ENCODE assay signal across 35 cellular contexts in the genomic region with DNA sequence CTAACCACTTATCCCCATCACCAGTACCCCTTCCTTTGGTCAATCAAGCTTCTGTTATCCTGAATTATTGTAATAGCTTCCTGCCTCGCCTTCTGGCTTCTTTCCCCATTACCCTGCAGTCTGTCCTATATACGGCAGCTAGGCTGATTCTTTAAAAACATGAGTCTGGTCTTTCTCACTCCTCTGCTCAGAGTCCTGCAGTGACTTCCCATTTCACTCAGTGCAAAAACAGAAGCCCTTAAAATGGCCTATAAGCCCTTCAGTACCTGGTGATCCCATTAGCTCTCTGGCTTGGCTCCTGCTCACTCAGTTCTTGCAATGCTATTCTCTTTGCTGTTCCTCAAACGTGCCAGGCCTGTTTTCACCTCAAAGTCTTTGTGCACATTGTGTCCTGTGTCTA.
"Had no signal": no experiment of that assay in that cellular context is flagged by ENCODE, and none has a peak within 500 bp of the region (broad histone marks: within the 10 kb centered on the region; RNA-seq: fewer than 3 reads in every experiment).

No MANE protein-coding gene starts in this region.

- H3K4me2 ChIP-seq: PC-9 had no signal

- H3K4me3 ChIP-seq: K562, PC-9, SJCRH30 had no signal

- H3K4me3 Mint-ChIP-seq: activated CD4-positive, alpha-beta memory T cell treated with anti-CD3 and anti-CD28 coated beads, Interleukin-2, amount 10 ng/mL, durations not matched to agents 7 days and 5 days; activated CD8-positive, alpha-beta memory T cell treated with anti-CD3 and anti-CD28 coated beads, Interleukin-2, amount 10 ng/mL, durations not matched to agents 7 days and 5 days; activated naive CD4-positive, alpha-beta T cell treated with anti-CD3 and anti-CD28 coated beads, Interleukin-2, amount 10 ng/mL, durations not matched to agents 7 days and 5 days; activated naive CD8-positive, alpha-beta T cell; activated naive CD8-positive, alpha-beta T cell treated with anti-CD3 and anti-CD28 coated beads, Interleukin-2, amount 50 U/mL, for 24 hours; brain; central memory CD8-positive, alpha-beta T cell had no signal

- H3K27me3 ChIP-seq: SJCRH30 had no signal

- DNase-seq: activated CD4-positive, alpha-beta memory T cell treated with anti-CD3 and anti-CD28 coated beads, Interleukin-2, amount 10 ng/mL, durations not matched to agents 7 days and 5 days; activated CD4-positive, alpha-beta T cell treated with anti-CD3 and anti-CD28 coated beads for 1 hour; activated CD4-positive, alpha-beta T cell treated with anti-CD3 and anti-CD28 coated beads for 48 hours; activated CD4-positive, CD25-positive, alpha-beta regulatory T cell; activated CD8-positive, alpha-beta memory T cell treated with anti-CD3 and anti-CD28 coated beads for 24 hours; activated CD8-positive, alpha-beta memory T cell treated with anti-CD3 and anti-CD28 coated beads, Interleukin-2, amount 10 ng/mL, durations not matched to agents 7 days and 5 days; activated CD8-positive, alpha-beta memory T cell treated with anti-CD3 and anti-CD28 coated beads, Interleukin-2, amount 50 U/mL, for 48 hours; activated effector memory CD4-positive, alpha-beta T cell treated with Interleukin-2 at 50 U/mL for 16 hours; activated naive CD4-positive, alpha-beta T cell treated with anti-CD3 and anti-CD28 coated beads, Interleukin-2, amount 10 ng/mL, durations not matched to agents 7 days and 5 days; activated naive CD8-positive, alpha-beta T cell treated with anti-CD3 and anti-CD28 coated beads, Interleukin-2, amount 50 U/mL, for 24 hours; activated T-cell treated with anti-CD3 and anti-CD28 coated beads, Interleukin-2, amount 50 U/mL, for 48 hours; anterior cingulate cortex; NCI-H1092 treated with DMSO at 0.1 percent for 48 hours; NCI-H1417; NCI-H146; NCI-H187; NCI-H2029 treated with DMSO at 0.1 percent for 48 hours; NCI-H2107; NCI-H2171; NCI-H510A; NCI-H526 treated with DMSO at 0.1 percent for 48 hours; NCI-H774; NK-92 treated with Interleukin-12 subunit alpha and Interleukin-12 subunit beta, amount 100 ng/mL, for 24 hours; PC-9; SHP77; SJCRH30; SW 1271; T-helper 1 cell; T1000; WERI-Rb-1 had no signal

- H3K27ac Mint-ChIP-seq: activated CD4-positive, alpha-beta memory T cell treated with anti-CD3 and anti-CD28 coated beads, Interleukin-2, amount 10 ng/mL, durations not matched to agents 7 days and 5 days; activated CD8-positive, alpha-beta memory T cell treated with anti-CD3 and anti-CD28 coated beads, Interleukin-2, amount 10 ng/mL, durations not matched to agents 7 days and 5 days; activated naive CD4-positive, alpha-beta T cell treated with anti-CD3 and anti-CD28 coated beads, Interleukin-2, amount 10 ng/mL, durations not matched to agents 7 days and 5 days; activated naive CD8-positive, alpha-beta T cell; activated naive CD8-positive, alpha-beta T cell treated with anti-CD3 and anti-CD28 coated beads, Interleukin-2, amount 50 U/mL, for 24 hours had no signal

- H3K36me3 ChIP-seq: SJCRH30, WERI-Rb-1 had no signal

- ATAC-seq: activated CD8-positive, alpha-beta memory T cell treated with anti-CD3 and anti-CD28 coated beads, Interleukin-2, amount 10 ng/mL, durations not matched to agents 7 days and 5 days; activated naive CD8-positive, alpha-beta T cell treated with anti-CD3 and anti-CD28 coated beads, Interleukin-2, amount 50 U/mL, for 24 hours; K562 had no signal

- H2AFZ ChIP-seq: PC-9 had no signal

- H3K4me1 ChIP-seq: SJCRH30 had no signal

- H3K4me1 Mint-ChIP-seq: activated CD4-positive, alpha-beta memory T cell treated with anti-CD3 and anti-CD28 coated beads, Interleukin-2, amount 10 ng/mL, durations not matched to agents 7 days and 5 days; activated CD8-positive, alpha-beta memory T cell treated with anti-CD3 and anti-CD28 coated beads, Interleukin-2, amount 10 ng/mL, durations not matched to agents 7 days and 5 days; activated naive CD4-positive, alpha-beta T cell treated with anti-CD3 and anti-CD28 coated beads, Interleukin-2, amount 10 ng/mL, durations not matched to agents 7 days and 5 days; activated naive CD8-positive, alpha-beta T cell treated with anti-CD3 and anti-CD28 coated beads, Interleukin-2, amount 50 U/mL, for 24 hours; central memory CD8-positive, alpha-beta T cell had no signal

- H3K36me3 Mint-ChIP-seq: activated CD8-positive, alpha-beta memory T cell treated with anti-CD3 and anti-CD28 coated beads, Interleukin-2, amount 10 ng/mL, durations not matched to agents 7 days and 5 days; activated naive CD4-positive, alpha-beta T cell treated with anti-CD3 and anti-CD28 coated beads, Interleukin-2, amount 10 ng/mL, durations not matched to agents 7 days and 5 days; activated naive CD8-positive, alpha-beta T cell; brain had no signal

- H3K27ac ChIP-seq: PC-9, RWPE1, SJCRH30, WERI-Rb-1 had no signal

- H3K9me3 ChIP-seq: SJCRH30 had no signal
